8 cellular contexts compared by ENCODE assay signal in genomic region chr17:45060824-45061605, GRCh38. TPM values are rescaled to one million over a fixed set of nuclear protein-coding genes. Genes with fewer than 3 reads are reported as not detected.
A peak's percentile ranks its signal among the peaks of the same experiment; 100 is the strongest.
DNase-seq lines count a peak whose midpoint lies in the region; ATAC-seq, FAIRE-seq and TF ChIP-seq lines count a peak whose summit lies in the region.

TSS of gene NMT1 (plus strand) at chr17:45061317. CDS start at chr17:45061330, 13 bp downstream.

- peaks cover 28% of the 10 kb centered on the region for H3K4me1 ChIP-seq in Loucy (ENCODE audit: insufficient read depth, low read length, poor library complexity, severe bottlenecking)

- ATAC-seq in natural killer cell = peak; percentile 89 to 97 (median 89)

- intact Hi-C loops in natural killer cell (cut with micrococcal nuclease) = loop anchor here (1.0 to 2.0 kb wide), 5 partner anchors 9 to 162 kb away; partner anchors contain the start of genes EFTUD2, HEXIM1, HEXIM2 and PLCD3

- no peaks in the 10 kb centered on the region for H3K27me3 Mint-ChIP-seq in natural killer cell (ENCODE audit: low read depth in 2 of 2)

- H3K4me3 ChIP-seq in Loucy (ENCODE audit: low read length, poor library complexity, severe bottlenecking) = peak within 1 kb of the TSS; percentile 92

- no peaks in the 10 kb centered on the region for H3K36me3 Mint-ChIP-seq in natural killer cell

- TF ChIP-seq POLR2A in H54 (IDR thresholded peaks at IDR 0.05; ENCODE audit: low read depth, low read length) (peak; percentile 86), Raji (IDR thresholded peaks at IDR 0.05; ENCODE audit: insufficient read depth, low read depth, low read length) (peak; percentile 86)

- H3F3A ChIP-seq in Loucy (ENCODE audit: low read depth) = no peaks in the 10 kb centered on the region

- TF ChIP-seq CTCF in Loucy (conservative IDR thresholded peaks at IDR 0.05; ENCODE audit: low read length) (no peak), natural killer cell (IDR thresholded peaks at IDR 0.05) (no peak)

- peak within 1 kb of the TSS; percentile 86 for H2AFZ ChIP-seq in Loucy (ENCODE audit: low read length)

- peak; percentile 91 for FAIRE-seq in H54 (lab: Jason Lieb, UNC)

- no peaks in the 10 kb centered on the region for H3K27me3 ChIP-seq in Loucy (ENCODE audit: insufficient read depth, low read length, poor library complexity, severe bottlenecking)

- no peaks in the 10 kb centered on the region for H3K9me3 Mint-ChIP-seq in natural killer cell

- H3K9ac ChIP-seq in Loucy (ENCODE audit: low read depth, low read length, poor library complexity, severe bottlenecking) = peak within 1 kb of the TSS; percentile 93

- peaks cover 37% of the 10 kb centered on the region for H4K20me1 ChIP-seq in Loucy (ENCODE audit: insufficient read depth, low read length, poor library complexity, severe bottlenecking)

- peak within 1 kb of the TSS; percentile 91 for H3K4me3 Mint-ChIP-seq in natural killer cell

- H3K27ac Mint-ChIP-seq in natural killer cell = peak within 1 kb of the TSS; percentile 90 to 100

- no peaks in the 10 kb centered on the region for H3K9me3 ChIP-seq in Loucy (ENCODE audit: insufficient read depth, low read depth, low read length)

- H3K9me2 ChIP-seq in Loucy (replicated peaks; ENCODE audit: low read depth, low read length) = no peaks in the 10 kb centered on the region

- peak within 1 kb of the TSS; percentile 100 for H3K4me2 ChIP-seq in Loucy (ENCODE audit: low read depth, low read length, poor library complexity, severe bottlenecking)

- H3K36me3 ChIP-seq in Loucy (ENCODE audit: insufficient read depth, low read length) = no peaks in the 10 kb centered on the region

- DNase-seq in EL (peak; percentile 100), H54 (ENCODE audit: insufficient read length, low spot score) (peak; percentile 95), fibroblast of peridontal ligament (ENCODE audit: extremely low read depth) (peak; percentile 100), natural killer cell (peak; percentile 90)
- DNase-seq in activated T-helper 9 cell treated with anti-CD3 and anti-CD28 coated beads, Interleukin-2, amount 50 U/mL, for 16 hours (ENCODE audit: low read depth) = peak; percentile 92
- DNase-seq in stimulated activated naive CD4-positive, alpha-beta T cell treated with Interleukin-2 at 50 U/mL for 16 hours (lab: John Stamatoyannopoulos, UW) = peak; percentile 97

- peaks cover 63% of the 10 kb centered on the region for H3K79me2 ChIP-seq in Loucy (ENCODE audit: insufficient read depth, low read length)

- peaks cover 26 to 31% of the 10 kb centered on the region in 2 donors for H3K4me1 Mint-ChIP-seq in natural killer cell

RNA-seq across cellular contexts. Expression of gene NMT1, which starts in this region (rescaled TPM):
- total RNA-seq in natural killer cell = 10 to 100 TPM; 56.6 to 94.7 (median 77.6) TPM

Comparison
In these comparisons a context has a peak if more than half of its experiments do, and no peak if none do; other contexts are left out.
1. Peak in every context shown above with its lines: DNase-seq, ATAC-seq and H3K4me3 ChIP-seq.